8 cellular contexts compared by ENCODE assay signal in the genomic region with DNA sequence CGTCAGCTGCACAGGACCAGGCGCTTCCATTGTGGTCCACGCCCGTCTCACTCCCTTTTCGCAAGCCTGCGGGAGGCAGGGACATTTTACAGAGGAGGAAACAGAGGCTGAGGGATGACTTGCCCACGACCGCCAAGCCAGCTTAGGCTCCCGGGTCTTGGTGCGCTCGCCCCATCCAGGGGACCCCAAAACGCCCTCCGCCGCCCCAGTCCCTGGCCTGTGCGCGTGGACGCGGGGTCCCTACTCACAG. TPM values are rescaled to one million over a fixed set of nuclear protein-coding genes. Genes with fewer than 3 reads are reported as not detected.
DNase-seq lines count a peak whose midpoint lies in the region; ATAC-seq and TF ChIP-seq lines count a peak whose summit lies in the region.

No MANE protein-coding gene starts in this region.

- H3K27ac ChIP-seq in spleen, result no peak overlapping the region

- H3K27me3 ChIP-seq in spleen (replicated peaks in 1 of 7), result peaks cover 6 to 87% (median 57%) of the 10 kb centered on the region in 7 donors

- H3K36me3 Mint-ChIP-seq in HFFc6 (ENCODE audit: low read depth), result no peaks in the 10 kb centered on the region
- H3K36me3 Mint-ChIP-seq in activated naive CD8-positive, alpha-beta T cell, result no peaks in the 10 kb centered on the region

- H3K36me3 ChIP-seq in spleen, result no peaks in the 10 kb centered on the region

- TF ChIP-seq CTCF in HFFc6 (IDR thresholded peaks at IDR 0.05) (no peak), spleen (IDR thresholded peaks at IDR 0.05 in 8 of 11, conservative IDR thresholded peaks at IDR 0.05 in 3 of 11) (no peak), GM10248 (IDR thresholded peaks at IDR 0.05; ENCODE audit: control extremely low read depth, extremely low read depth, low read depth, missing control alignments) (no peak)

- peaks cover 35 to 63% (median 55%) of the 10 kb centered on the region in 6 donors for H3K4me1 ChIP-seq in spleen

- intact Hi-C loops in spleen (cut with DNase I; ENCODE audit: low total_unique reads) (no loop called here), posterior vena cava (cut with DNase I) (loop anchor here (5.0 to 10.0 kb wide), 3 partner anchors 106 to 309 kb away; no protein-coding TSS in a partner anchor)

- H3K27ac Mint-ChIP-seq in HFFc6, result no peak overlapping the region
- H3K27ac Mint-ChIP-seq in activated naive CD8-positive, alpha-beta T cell, result no peak overlapping the region

- peaks cover 13% of the 10 kb centered on the region; the same call in 1 of the 2 replicates for H3K4me1 Mint-ChIP-seq in HFFc6 (ENCODE audit: low read depth)
- H3K4me1 Mint-ChIP-seq in activated naive CD8-positive, alpha-beta T cell (ENCODE audit: low read depth), result peaks cover 17% of the 10 kb centered on the region

- no peak for ATAC-seq in HG03439 (IDR thresholded peaks at IDR 0.05; ENCODE audit: unreplicated experiment)

- DNase-seq in HFFc6, result no peak
- DNase-seq in spleen, result no peak
- no peak for DNase-seq in posterior vena cava (ENCODE audit: low spot score)
- no peak for DNase-seq in DMS153 (lab: John Stamatoyannopoulos, UW)
- DNase-seq in GM10248 (ENCODE audit: extremely low spot score), result no peak

- CTCF ChIA-PET in GM10248 (lab: Yijun Ruan, JAX), result interaction anchor here (1.0 to 11.3 kb wide), 4 partner anchors 38 to 308 kb away, joined by 3 to 296 read pairs (median 17); no protein-coding TSS in a partner anchor

- peak overlapping the region; percentile 30 for H3K4me3 ChIP-seq in iPS-11a (ENCODE audit: low read depth, low read length)
- peak overlapping the region; percentile 39 to 81 (median 64) for H3K4me3 ChIP-seq in spleen

- no peaks in the 10 kb centered on the region for H3K9me3 ChIP-seq in spleen

- WGBS in spleen, 5 donors, result 2 to 12% (median 5%) methylated on average over 7 to 18 of the region's 18 CpGs

- H3K9me3 Mint-ChIP-seq in HFFc6, result no peaks in the 10 kb centered on the region
- no peaks in the 10 kb centered on the region for H3K9me3 Mint-ChIP-seq in activated naive CD8-positive, alpha-beta T cell (ENCODE audit: low read depth)

- peak overlapping the region; percentile 36; the same call in 1 of the 2 replicates for H3K4me3 Mint-ChIP-seq in HFFc6
- H3K4me3 Mint-ChIP-seq in activated naive CD8-positive, alpha-beta T cell, result peak overlapping the region; percentile 76

- H3K27me3 Mint-ChIP-seq in HFFc6 (ENCODE audit: insufficient read depth), result peaks cover 51% of the 10 kb centered on the region
- peaks cover 21% of the 10 kb centered on the region for H3K27me3 Mint-ChIP-seq in activated naive CD8-positive, alpha-beta T cell

- TF ChIP-seq POLR2A in spleen (IDR thresholded peaks at IDR 0.05), result no peak

- POLR2A ChIA-PET in GM10248 (lab: Yijun Ruan, JAX), result no interaction called here

RNA-seq across cellular contexts. Expression of gene WNT11, which starts 0.3 kb away (rescaled TPM):
- not detected for total RNA-seq in HFFc6 (2021; fragmentation: NEBNext Ultra II Directional; extraction: Animal tissue kit (Norgen Biotek cat#: 25700))
- total RNA-seq in spleen, result 1 to 10 TPM in 6 of 7 donors, under 1 TPM in 1; 0.85 to 4.2 (median 3.1) TPM
- polyA plus RNA-seq in spleen, result under 1 TPM; 0.09 to 0.67 (median 0.62) TPM
- total RNA-seq in posterior vena cava, result 10 to 100 TPM; 39.2 to 59.3 TPM

Comparison
In these comparisons a context has a peak if more than half of its experiments do, and no peak if none do; other contexts are left out.
1. RNA of gene WNT11, which starts 0.3 kb away (total RNA-seq): 39.2 to 59.3 TPM in posterior vena cava; 0.85 to 4.2 TPM in spleen and not detected in HFFc6; every median in the first group is over 4 times any median in the second.